In the genomic region with DNA sequence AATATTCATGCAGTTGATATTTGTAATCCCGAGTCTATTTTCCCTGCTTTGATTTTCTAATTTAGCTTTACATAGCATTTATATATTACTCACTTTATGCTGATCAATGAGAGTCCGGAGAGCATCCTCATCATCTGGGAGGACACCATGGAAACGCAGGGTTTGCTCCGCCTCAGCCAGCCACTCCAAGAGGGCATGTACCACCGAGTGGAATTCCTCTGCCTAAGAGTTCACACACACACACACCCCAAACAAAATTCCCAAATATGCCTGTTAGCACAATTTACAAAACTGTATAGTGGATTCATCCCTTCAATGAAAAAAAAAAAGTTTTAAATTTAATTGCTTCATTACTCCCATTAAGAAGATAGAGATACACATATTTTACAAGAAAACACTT, we compare ENCODE assay signal across 25 cellular contexts.
"Had no signal": no experiment of that assay in that cellular context is flagged by ENCODE, and none has a peak within 500 bp of the region (broad histone marks: within the 10 kb centered on the region; RNA-seq: fewer than 3 reads in every experiment).

No MANE protein-coding gene starts in this region.

- H3K27ac Mint-ChIP-seq: memory B cell; naive thymus-derived CD4-positive, alpha-beta T cell; stimulated activated memory B cell treated with anti-CD40 and anti-IgM and Interleukin-4, amounts not matched to agents 10 μg/mL and 1 μg/mL and 100 μg/mL, for 72 hours had no signal

- H3K27me3 Mint-ChIP-seq: memory B cell; naive thymus-derived CD4-positive, alpha-beta T cell; stimulated activated memory B cell treated with anti-CD40 and anti-IgM and Interleukin-4, amounts not matched to agents 10 μg/mL and 1 μg/mL and 100 μg/mL, for 72 hours had no signal

- H3K9me3 ChIP-seq: gastroesophageal sphincter, prostate gland, sigmoid colon, thoracic aorta had no signal

- H3K27ac ChIP-seq: coronary artery, esophagus muscularis mucosa, foreskin keratinocyte, left ventricle myocardium inferior, prostate gland, right atrium auricular region, skin epidermis, spleen, thoracic aorta, tibial nerve had no signal

- H3K36me3 Mint-ChIP-seq: memory B cell; stimulated activated memory B cell treated with anti-CD40 and anti-IgM and Interleukin-4, amounts not matched to agents 10 μg/mL and 1 μg/mL and 100 μg/mL, for 72 hours had no signal

- ATAC-seq: foreskin keratinocyte; gastroesophageal sphincter; heart left ventricle; left cardiac atrium; naive thymus-derived CD4-positive, alpha-beta T cell; stimulated activated memory B cell treated with anti-CD40 and anti-IgM and Interleukin-4, amounts not matched to agents 10 μg/mL and 1 μg/mL and 100 μg/mL, for 72 hours; stimulated activated naive CD8-positive, alpha-beta T cell treated with anti-CD3 and anti-CD28 coated beads, Interleukin-15, Interleukin-2, amounts not matched to agents 100 U/mL and 50 U/mL, for 24 hours had no signal

- H3K4me3 Mint-ChIP-seq: memory B cell; naive thymus-derived CD4-positive, alpha-beta T cell; nephron progenitor cell; stimulated activated memory B cell treated with anti-CD40 and anti-IgM and Interleukin-4, amounts not matched to agents 10 μg/mL and 1 μg/mL and 100 μg/mL, for 72 hours had no signal

- H3K36me3 ChIP-seq: prostate gland had no signal

- H3K4me1 Mint-ChIP-seq: memory B cell; naive thymus-derived CD4-positive, alpha-beta T cell; nephron progenitor cell; stimulated activated memory B cell treated with anti-CD40 and anti-IgM and Interleukin-4, amounts not matched to agents 10 μg/mL and 1 μg/mL and 100 μg/mL, for 72 hours had no signal

- H3K4me1 ChIP-seq: foreskin keratinocyte, prostate gland, right atrium auricular region, spleen had no signal

- H3K27me3 ChIP-seq: esophagus muscularis mucosa, foreskin keratinocyte, gastroesophageal sphincter, heart left ventricle, right atrium auricular region, sigmoid colon, spleen, tibial nerve had no signal

- H3K4me3 ChIP-seq: coronary artery, esophagus muscularis mucosa, gastroesophageal sphincter, heart left ventricle, left ventricle myocardium inferior, lung, prostate gland, right atrium auricular region, sigmoid colon, skin epidermis, spleen, thoracic aorta, tibial nerve had no signal

- DNase-seq: dermis blood vessel endothelial cell; effector memory CD4-positive, alpha-beta T cell; foreskin keratinocyte; heart left ventricle; hippocampal formation; left cardiac atrium; left ventricle myocardium inferior; naive thymus-derived CD4-positive, alpha-beta T cell; nephron progenitor cell; nucleus accumbens; sigmoid colon; spleen; stimulated activated CD4-positive, alpha-beta T cell treated with anti-CD3 and anti-CD28 coated beads, Interleukin-4, amount 100 ng/mL, for 4 hours; stimulated activated naive CD8-positive, alpha-beta T cell treated with anti-CD3 and anti-CD28 coated beads, Interleukin-15, Interleukin-2, amounts not matched to agents 100 U/mL and 50 U/mL, for 24 hours had no signal
